9 cellular contexts compared by ENCODE assay signal in the genomic region with DNA sequence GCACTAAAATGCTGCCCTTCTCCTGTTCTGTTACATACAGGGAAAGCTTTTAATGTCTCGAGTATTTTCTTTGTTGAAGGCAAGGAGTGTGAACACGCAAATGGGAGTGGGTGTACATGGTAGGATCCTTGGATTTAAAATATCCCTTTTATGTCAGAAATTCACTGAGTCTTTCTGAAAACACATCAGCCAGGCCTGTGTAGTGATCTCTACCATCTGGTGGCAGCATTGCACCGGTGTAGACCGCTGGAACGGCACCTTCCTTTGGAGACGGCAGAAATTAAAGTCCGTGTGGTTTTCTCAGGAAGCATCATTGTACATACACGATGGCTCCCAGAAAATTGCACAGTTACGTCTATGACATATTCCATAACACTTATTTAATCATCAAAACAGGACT.
DNase-seq lines count a peak whose midpoint lies in the region; ATAC-seq and TF ChIP-seq lines count a peak whose summit lies in the region.
"Had no signal": no experiment of that assay in that cellular context is flagged by ENCODE, and none has a peak within 500 bp of the region (broad histone marks: within the 10 kb centered on the region; RNA-seq: fewer than 3 reads in every experiment).

No MANE protein-coding gene starts in this region.

- H3K27ac ChIP-seq in Panc1 (ENCODE audit: low read length) = no peak overlapping the region

- DNase-seq in ELR (ENCODE audit: low read depth) (peak; percentile 0), Panc1 (ENCODE audit: low read depth, low spot score) (peak; percentile 33), kidney epithelial cell (ENCODE audit: low read depth) (no peak)
- DNase-seq in central memory CD4-positive, alpha-beta T cell = no peak

- intact Hi-C loops in Panc1 (cut with micrococcal nuclease; ENCODE audit: unreplicated experiment) = loop anchor here (2.0 kb wide), 1 partner anchor 1221 kb away; no protein-coding TSS in a partner anchor

- ATAC-seq in Panc1 = peak; percentile 98
- ATAC-seq in GM21717 (IDR thresholded peaks at IDR 0.05; ENCODE audit: unreplicated experiment) = no peak
- no peak for ATAC-seq in activated T-helper 17 cell treated with anti-CD3 and anti-CD28 coated beads, Interleukin-2, amount 50 U/mL, for 72 hours (replicated peaks)
- ATAC-seq in GM18502 (IDR thresholded peaks at IDR 0.05; ENCODE audit: poor library complexity, unreplicated experiment) = no peak

- H3K9me3 Mint-ChIP-seq in activated T-helper 17 cell treated with anti-CD3 and anti-CD28 coated beads, Interleukin-2, amount 50 U/mL, for 72 hours = no peaks in the 10 kb centered on the region
- H3K9me3 Mint-ChIP-seq: dendritic cell treated with granulocyte-macrophage colony-stimulating factor and Interleukin-4, amounts not matched to agents 40 ng/mL and 50 ng/mL, for 4 days had no signal

- H3K27me3 ChIP-seq in Panc1 (ENCODE audit: control insufficient read depth, insufficient read depth, low read length) (peaks cover 25% of the 10 kb centered on the region), kidney epithelial cell (ENCODE audit: control insufficient read depth, insufficient read depth, low read length) (no peaks in the 10 kb centered on the region)

- H3K4me3 Mint-ChIP-seq in activated T-helper 17 cell treated with anti-CD3 and anti-CD28 coated beads, Interleukin-2, amount 50 U/mL, for 72 hours = no peak overlapping the region
- H3K4me3 Mint-ChIP-seq: dendritic cell treated with granulocyte-macrophage colony-stimulating factor and Interleukin-4, amounts not matched to agents 40 ng/mL and 50 ng/mL, for 4 days had no signal

- no peaks in the 10 kb centered on the region for H3K4me1 Mint-ChIP-seq in activated T-helper 17 cell treated with anti-CD3 and anti-CD28 coated beads, Interleukin-2, amount 50 U/mL, for 72 hours

- H3K9me3 ChIP-seq in Panc1 (ENCODE audit: control insufficient read depth, insufficient read depth, low read depth, low read length) = no peaks in the 10 kb centered on the region

- H3K4me1 ChIP-seq in Panc1 (ENCODE audit: control insufficient read depth, insufficient read depth, low read length) = no peaks in the 10 kb centered on the region

- H3K36me3 Mint-ChIP-seq in activated T-helper 17 cell treated with anti-CD3 and anti-CD28 coated beads, Interleukin-2, amount 50 U/mL, for 72 hours (ENCODE audit: low read depth) = no peaks in the 10 kb centered on the region

- H3K27ac Mint-ChIP-seq in activated T-helper 17 cell treated with anti-CD3 and anti-CD28 coated beads, Interleukin-2, amount 50 U/mL, for 72 hours = no peak overlapping the region
- H3K27ac Mint-ChIP-seq: dendritic cell treated with granulocyte-macrophage colony-stimulating factor and Interleukin-4, amounts not matched to agents 40 ng/mL and 50 ng/mL, for 4 days had no signal

- BruUV-seq in Panc1 (replicated peaks; lab: Mats Ljungman, UMichigan) = no TSS peak

- H3K4me3 ChIP-seq in Panc1 (ENCODE audit: low read depth in 2 of 2, low read length in 2 of 2) (no peak overlapping the region), kidney epithelial cell (ENCODE audit: low read depth, low read length) (no peak overlapping the region)

- CTCF ChIA-PET in Panc1 (lab: Charles Lee) = interaction anchor here (0.6 kb wide), 1 partner anchor 538 kb away, joined by 6 read pairs; no protein-coding TSS in a partner anchor

- H3K36me3 ChIP-seq in Panc1 (ENCODE audit: control insufficient read depth, insufficient read depth, low read length) (no peaks in the 10 kb centered on the region), kidney epithelial cell (ENCODE audit: control insufficient read depth, insufficient read depth, low read length) (no peaks in the 10 kb centered on the region)

- peaks cover 18% of the 10 kb centered on the region for H3K27me3 Mint-ChIP-seq in activated T-helper 17 cell treated with anti-CD3 and anti-CD28 coated beads, Interleukin-2, amount 50 U/mL, for 72 hours

- in situ Hi-C loops in Panc1 (cut with HindIII; ENCODE audit: low pct_unique_long_range_greater_than_20kb, low sequenced_read_pairs) = no loop called here

- TF ChIP-seq CTCF in LNCAP (IDR thresholded peaks at IDR 0.05) (peak; percentile 68), Panc1 (IDR thresholded peaks at IDR 0.05) (peak; percentile 89), kidney epithelial cell (IDR thresholded peaks at IDR 0.05; ENCODE audit: insufficient read depth, low read length, poor library complexity, severe bottlenecking) (peak; percentile 61)

- POLR2A ChIA-PET in Panc1 (lab: Charles Lee) = no interaction called here

Comparison
In these comparisons a context has a peak if more than half of its experiments do, and no peak if none do; other contexts are left out.
1. DNase-seq: peak in ELR (single experiment) and Panc1 (single experiment); none in kidney epithelial cell (single experiment) and central memory CD4-positive, alpha-beta T cell (single experiment).
2. Peak in every context shown above with its lines, with median percentiles within 50 percentile points of each other: CTCF ChIP-seq.